Comparison of ENCODE assay signal across 9 cellular contexts in the genomic region with DNA sequence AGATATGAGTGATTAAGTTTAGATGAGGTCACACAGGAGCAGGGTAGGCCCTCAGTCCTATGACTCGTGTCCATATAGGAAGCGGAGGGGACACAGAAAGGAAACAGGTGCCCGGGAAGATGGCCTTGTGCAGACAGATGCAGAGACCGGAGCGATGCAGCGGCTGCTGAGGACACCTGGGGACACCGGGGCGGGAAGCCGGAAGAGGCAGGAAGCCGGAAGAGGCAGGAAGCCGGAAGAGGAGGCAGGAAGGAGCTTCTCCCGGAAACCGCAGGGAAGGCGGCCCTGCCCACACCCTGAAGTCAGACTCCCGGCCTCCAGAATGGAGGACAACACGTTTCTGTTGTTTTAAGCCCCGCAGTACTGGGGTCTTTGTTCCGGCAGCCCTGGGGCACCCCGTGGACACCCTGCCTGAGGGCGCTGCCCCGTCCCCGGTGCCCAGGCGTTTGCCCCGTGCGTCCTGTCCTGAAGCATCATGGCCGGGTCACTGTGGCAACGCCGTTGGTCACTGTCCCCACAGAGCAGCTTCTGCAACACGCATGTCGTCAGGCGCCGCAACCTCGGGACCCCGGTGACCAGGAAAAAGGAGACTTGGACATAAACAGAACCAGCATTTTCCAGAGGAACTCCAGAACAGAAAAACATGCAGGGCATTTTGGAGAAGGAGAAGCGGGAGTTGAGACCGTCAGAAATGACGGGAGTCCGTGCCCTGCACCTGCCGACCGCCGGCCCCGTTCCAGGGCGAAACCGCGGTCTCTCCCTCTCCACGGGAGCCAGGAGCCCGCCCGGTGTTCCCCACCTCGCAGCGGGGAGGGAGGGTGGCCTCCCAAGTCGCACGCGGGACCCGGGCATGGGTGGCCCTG.
DNase-seq lines count a peak whose midpoint lies in the region; ATAC-seq and TF ChIP-seq lines count a peak whose summit lies in the region.
"Had no signal": no experiment of that assay in that cellular context is flagged by ENCODE, and none has a peak within 500 bp of the region (broad histone marks: within the 10 kb centered on the region; RNA-seq: fewer than 3 reads in every experiment).

No MANE protein-coding gene starts in this region.

- peak; percentile 3 for DNase-seq in GF-D8 (lab: John Stamatoyannopoulos, UW)
- DNase-seq in OCI-LY7 (ENCODE audit: low spot score), result peak; percentile 38
- no peak for DNase-seq in central memory CD8-positive, alpha-beta T cell (ENCODE audit: low spot score in 2 of 2)
- DNase-seq in gastrocnemius medialis, result no peak
- DNase-seq in NK-92 treated with Interleukin-12 subunit alpha and Interleukin-12 subunit beta, amount 100 ng/mL, for 24 hours (lab: John Stamatoyannopoulos, UW), result no peak
- no peak for DNase-seq in HK-2 (ENCODE audit: unreplicated experiment)

- H3K79me2 ChIP-seq in OCI-LY7 (ENCODE audit: insufficient read depth, low read depth, low read length), result no peaks in the 10 kb centered on the region

- no peaks in the 10 kb centered on the region for H3K36me3 ChIP-seq in OCI-LY7 (ENCODE audit: insufficient read depth, low read length)
- no peaks in the 10 kb centered on the region for H3K36me3 ChIP-seq in gastrocnemius medialis
- H3K36me3 ChIP-seq: ascending aorta had no signal

- no TSS peak for BruUV-seq in OCI-LY7 (replicated peaks; lab: Mats Ljungman, UMichigan)

- peaks cover 17% of the 10 kb centered on the region for H3K4me1 ChIP-seq in OCI-LY7 (ENCODE audit: insufficient read depth, low read length, poor library complexity, severe bottlenecking)
- H3K4me1 ChIP-seq in gastrocnemius medialis, result no peaks in the 10 kb centered on the region
- H3K4me1 ChIP-seq: ascending aorta had no signal

- H3K27me3 ChIP-seq in gastrocnemius medialis, result peaks cover 36 to 46% (median 45%) of the 10 kb centered on the region in 3 donors

- H3K9me3 Mint-ChIP-seq in central memory CD8-positive, alpha-beta T cell, result no peaks in the 10 kb centered on the region

- no peaks in the 10 kb centered on the region for H4K20me1 ChIP-seq in OCI-LY7 (ENCODE audit: insufficient read depth, low read length)

- in situ Hi-C loops in gastrocnemius medialis (cut with MboI; ENCODE audit: low sequenced_read_pairs in 4 of 4), result no loop called here

- intact Hi-C loops in OCI-LY7 (cut with micrococcal nuclease; ENCODE audit: unreplicated experiment) (loop anchor here (2.0 to 10.0 kb wide), 2 partner anchors 419 to 677 kb away; no protein-coding TSS in a partner anchor), gastrocnemius medialis (cut with DNase I; ENCODE audit: low total_unique reads) (no loop called here)

- peaks cover 8% of the 10 kb centered on the region for H3K36me3 Mint-ChIP-seq in central memory CD8-positive, alpha-beta T cell (ENCODE audit: insufficient read depth)

- H3K9me3 ChIP-seq in OCI-LY7 (ENCODE audit: low read length), result no peaks in the 10 kb centered on the region
- no peaks in the 10 kb centered on the region for H3K9me3 ChIP-seq in gastrocnemius medialis
- H3K9me3 ChIP-seq: ascending aorta had no signal

- H3K27ac ChIP-seq in OCI-LY7 (ENCODE audit: low read depth, low read length, poor library complexity, severe bottlenecking), result no peak overlapping the region
- H3K27ac ChIP-seq in gastrocnemius medialis, result no peak overlapping the region
- H3K27ac ChIP-seq: ascending aorta had no signal

- POLR2A ChIA-PET in OCI-LY7 (lab: Charles Lee), result interaction anchor here (1.0 kb wide), 1 partner anchor 8 kb away, joined by 3 read pairs; no protein-coding TSS in a partner anchor

- no peak for TF ChIP-seq CTCF in OCI-LY7 (conservative IDR thresholded peaks at IDR 0.05; ENCODE audit: low read length)
- no peak for TF ChIP-seq CTCF in gastrocnemius medialis (IDR thresholded peaks at IDR 0.05 in 4 of 5, conservative IDR thresholded peaks at IDR 0.05 in 1 of 5)

- peak overlapping the region; percentile 98 for H3K4me3 Mint-ChIP-seq in central memory CD8-positive, alpha-beta T cell

- peaks cover 22% of the 10 kb centered on the region for H3K27me3 Mint-ChIP-seq in central memory CD8-positive, alpha-beta T cell

- peak overlapping the region; percentile 76 for H2AFZ ChIP-seq in OCI-LY7 (ENCODE audit: low read length)

- H3K4me3 ChIP-seq in OCI-LY7 (ENCODE audit: low read depth, low read length, poor library complexity, severe bottlenecking), result peak overlapping the region; percentile 57
- H3K4me3 ChIP-seq in gastrocnemius medialis, result peak overlapping the region; percentile 1 to 46 (median 38)
- H3K4me3 ChIP-seq: ascending aorta had no signal

- peak overlapping the region; percentile 97 for H3K27ac Mint-ChIP-seq in central memory CD8-positive, alpha-beta T cell (ENCODE audit: low read depth)

- H3K9me2 ChIP-seq in OCI-LY7 (ENCODE audit: insufficient read depth, low read length), result no peaks in the 10 kb centered on the region

- TF ChIP-seq POLR2A in gastrocnemius medialis (IDR thresholded peaks at IDR 0.05), result no peak

- no peak for ATAC-seq in central memory CD8-positive, alpha-beta T cell (replicated peaks; ENCODE audit: extremely low read depth, poor library complexity, severe bottlenecking)
- ATAC-seq in gastrocnemius medialis (no peak), GM18519 (IDR thresholded peaks at IDR 0.05; ENCODE audit: low FRiP score, unreplicated experiment) (no peak), GM18511 (IDR thresholded peaks at IDR 0.05; ENCODE audit: unreplicated experiment) (no peak)

- peak overlapping the region; percentile 54 for H3K4me2 ChIP-seq in OCI-LY7 (ENCODE audit: low read length)

- CTCF ChIA-PET in OCI-LY7 (lab: Charles Lee; ENCODE audit: unreplicated experiment), result no interaction called here

- peaks cover 10% of the 10 kb centered on the region for H3K4me1 Mint-ChIP-seq in central memory CD8-positive, alpha-beta T cell

Comparison
In these comparisons a context has a peak if more than half of its experiments do, and no peak if none do; other contexts are left out.
1. DNase-seq: peak in GF-D8 (single experiment) and OCI-LY7 (single experiment); none in central memory CD8-positive, alpha-beta T cell (0 of 2), gastrocnemius medialis (0 of 2), NK-92 treated with Interleukin-12 subunit alpha and Interleukin-12 subunit beta, amount 100 ng/mL, for 24 hours (single experiment) and HK-2 (single experiment).